ENCODE assay signal across 32 cellular contexts in the genomic region with DNA sequence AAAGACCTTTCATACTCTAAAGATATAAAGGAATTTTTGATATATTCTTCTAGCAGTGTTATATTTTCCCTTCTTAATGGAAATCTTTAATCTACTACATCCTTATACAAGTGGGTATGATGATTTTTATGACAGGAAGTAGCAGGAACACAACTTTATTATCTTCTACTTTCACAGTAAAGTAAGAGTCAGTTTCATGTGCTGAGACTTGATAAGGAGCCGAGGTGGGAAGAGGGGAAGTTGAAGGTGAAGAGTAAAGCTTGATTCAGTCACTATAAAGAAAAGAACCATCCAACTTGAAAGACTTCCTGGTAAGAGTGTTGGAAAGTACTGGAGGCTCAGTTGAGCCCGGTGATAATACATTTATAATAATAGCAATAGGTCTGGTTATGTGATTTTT.
"Had no signal": no experiment of that assay in that cellular context is flagged by ENCODE, and none has a peak within 500 bp of the region (broad histone marks: within the 10 kb centered on the region; RNA-seq: fewer than 3 reads in every experiment).

No MANE protein-coding gene starts in this region.

- H3K4me1 ChIP-seq: adrenal gland, body of pancreas, esophagus muscularis mucosa, foreskin keratinocyte, gastrocnemius medialis, heart left ventricle had no signal

- ATAC-seq: activated CD4-positive, alpha-beta T cell treated with anti-CD3 and anti-CD28 coated beads for 36 hours; activated CD8-positive, alpha-beta memory T cell treated with anti-CD3 and anti-CD28 coated beads, Interleukin-2, amount 10 ng/mL, durations not matched to agents 7 days and 5 days; activated CD8-positive, alpha-beta T cell treated with anti-CD3 and anti-CD28 coated beads, Interleukin-2, amount 10 ng/mL, durations not matched to agents 7 days and 5 days; activated naive CD8-positive, alpha-beta T cell treated with anti-CD3 and anti-CD28 coated beads, Interleukin-2, amount 50 U/mL, for 24 hours; body of pancreas; effector memory CD8-positive, alpha-beta T cell; foreskin keratinocyte; gastrocnemius medialis; heart left ventricle; T-helper 17 cell had no signal

- H3K27me3 ChIP-seq: adrenal gland, body of pancreas, foreskin keratinocyte, gastrocnemius medialis had no signal

- H3K36me3 ChIP-seq: adrenal gland, esophagus muscularis mucosa, gastrocnemius medialis, heart left ventricle had no signal

- H3K27ac ChIP-seq: adrenal gland, body of pancreas, esophagus muscularis mucosa, foreskin keratinocyte, gastrocnemius medialis, heart left ventricle had no signal

- H3K9me3 ChIP-seq: adrenal gland, body of pancreas, gastrocnemius medialis had no signal

- H3K4me3 ChIP-seq: adrenal gland, body of pancreas, esophagus muscularis mucosa, gastrocnemius medialis, heart left ventricle had no signal

- DNase-seq: activated CD4-positive, alpha-beta memory T cell treated with anti-CD3 and anti-CD28 coated beads for 36 hours; activated CD4-positive, alpha-beta T cell treated with anti-CD3 and anti-CD28 coated beads for 36 hours; activated CD4-positive, alpha-beta T cell treated with anti-CD3 and anti-CD28 coated beads, Interleukin-2, amount 10 ng/mL, durations not matched to agents 24 days and 14 days; activated CD4-positive, CD25-positive, alpha-beta regulatory T cell; activated CD4-positive, CD25-positive, alpha-beta regulatory T cell treated with anti-CD3 and anti-CD28 coated beads, Interleukin-2, amount 50 U/mL, for 72 hours; activated CD8-positive, alpha-beta memory T cell treated with anti-CD3 and anti-CD28 coated beads, Interleukin-2, amount 10 ng/mL, durations not matched to agents 7 days and 5 days; activated CD8-positive, alpha-beta memory T cell treated with anti-CD3 and anti-CD28 coated beads, Interleukin-2, amount 50 U/mL, for 4 hours; activated CD8-positive, alpha-beta T cell treated with anti-CD3 and anti-CD28 coated beads, Interleukin-2, amount 10 ng/mL, durations not matched to agents 7 days and 5 days; activated effector memory CD4-positive, alpha-beta T cell treated with anti-CD3 and anti-CD28 coated beads, Interleukin-2, amount 50 U/mL, for 16 hours; activated naive CD4-positive, alpha-beta T cell treated with anti-CD3 and anti-CD28 coated beads for 36 hours; activated naive CD8-positive, alpha-beta T cell treated with anti-CD3 and anti-CD28 coated beads for 36 hours; activated naive CD8-positive, alpha-beta T cell treated with anti-CD3 and anti-CD28 coated beads, Interleukin-2, amount 50 U/mL, for 24 hours; activated T-cell treated with anti-CD3 and anti-CD28 coated beads, Interleukin-2, amount 50 U/mL, for 1 hour; activated T-cell treated with anti-CD3 and anti-CD28 coated beads, Interleukin-2, amount 50 U/mL, for 48 hours; adrenal gland; amygdala; aorta; body of pancreas; caudate nucleus; cortex of kidney; dermis blood vessel endothelial cell; effector CD4-positive, alpha-beta T cell; effector memory CD8-positive, alpha-beta T cell; erythroblast; foreskin keratinocyte; gastrocnemius medialis; glutamatergic neuron; heart left ventricle; T-helper 1 cell; T-helper 17 cell; T1000 had no signal
